Comparison of ENCODE assay signal across 27 cellular contexts in the genomic region with DNA sequence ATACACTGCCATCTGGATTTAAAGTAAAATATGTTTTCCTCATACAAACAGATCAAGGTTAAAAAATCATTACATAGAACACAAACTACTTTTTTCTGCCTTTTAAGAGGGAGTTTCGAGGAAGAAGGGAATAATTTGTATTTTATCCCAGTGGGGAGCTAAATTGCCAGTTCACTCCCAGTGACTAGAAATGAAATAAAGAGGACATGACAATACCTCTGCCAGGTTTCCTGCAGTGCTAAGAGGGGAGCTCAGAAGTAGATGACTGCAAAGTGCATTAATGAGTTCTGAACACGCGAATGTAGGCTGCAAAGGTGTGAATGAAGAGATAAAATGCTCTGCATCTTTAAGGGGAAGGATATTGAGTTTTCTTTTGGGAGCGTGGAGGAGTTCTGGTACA.
"Had no signal": no experiment of that assay in that cellular context is flagged by ENCODE, and none has a peak within 500 bp of the region (broad histone marks: within the 10 kb centered on the region; RNA-seq: fewer than 3 reads in every experiment).

No MANE protein-coding gene starts in this region.

- ATAC-seq: activated CD8-positive, alpha-beta T cell treated with anti-CD3 and anti-CD28 coated beads, Interleukin-2, amount 10 ng/mL, durations not matched to agents 7 days and 5 days; body of pancreas; Panc1 had no signal

- H3K4me3 ChIP-seq: ascending aorta, body of pancreas, breast epithelium, SJCRH30, SK-N-MC had no signal

- H3K27me3 ChIP-seq: ascending aorta, body of pancreas, SJCRH30 had no signal

- H3K9me3 ChIP-seq: ascending aorta, body of pancreas, breast epithelium, SJCRH30 had no signal

- H3K4me1 ChIP-seq: ascending aorta, body of pancreas, breast epithelium had no signal

- H3K36me3 ChIP-seq: ascending aorta, breast epithelium, SJCRH30 had no signal

- H3K27ac ChIP-seq: ascending aorta, body of pancreas, breast epithelium, SJCRH30, SK-N-MC had no signal

- DNase-seq: activated CD4-positive, alpha-beta T cell treated with anti-CD3 and anti-CD28 coated beads, Interleukin-2, amount 10 ng/mL, durations not matched to agents 24 days and 14 days; activated CD4-positive, alpha-beta T cell treated with anti-CD3 and anti-CD28 coated beads, Interleukin-2, amount 50 U/mL, for 4 hours; activated CD8-positive, alpha-beta T cell treated with anti-CD3 and anti-CD28 coated beads, Interleukin-2, amount 10 ng/mL, durations not matched to agents 7 days and 5 days; activated gamma-delta T cell; activated naive CD4-positive, alpha-beta T cell treated with Interleukin-2 at 50 U/mL for 16 hours; activated naive CD8-positive, alpha-beta T cell treated with anti-CD3 and anti-CD28 coated beads, Interleukin-2, amount 10 ng/mL, durations not matched to agents 7 days and 5 days; activated T-cell treated with anti-CD3 and anti-CD28 coated beads, Interleukin-2, amount 50 U/mL, for 24 hours; amygdala; body of pancreas; caudate nucleus; cerebellar nuclear complex; Karpas-422; KBM-7; NCI-H1105; NCI-H187 treated with DMSO at 0.1 percent for 48 hours; NCI-H2081 treated with DMSO at 0.1 percent for 48 hours; NCI-H2171; NCI-H226; NCI-H510A; NCI-H526; NCI-H774; SHP77 had no signal
